Comparison of ENCODE assay signal across 13 cellular contexts in the genomic region with DNA sequence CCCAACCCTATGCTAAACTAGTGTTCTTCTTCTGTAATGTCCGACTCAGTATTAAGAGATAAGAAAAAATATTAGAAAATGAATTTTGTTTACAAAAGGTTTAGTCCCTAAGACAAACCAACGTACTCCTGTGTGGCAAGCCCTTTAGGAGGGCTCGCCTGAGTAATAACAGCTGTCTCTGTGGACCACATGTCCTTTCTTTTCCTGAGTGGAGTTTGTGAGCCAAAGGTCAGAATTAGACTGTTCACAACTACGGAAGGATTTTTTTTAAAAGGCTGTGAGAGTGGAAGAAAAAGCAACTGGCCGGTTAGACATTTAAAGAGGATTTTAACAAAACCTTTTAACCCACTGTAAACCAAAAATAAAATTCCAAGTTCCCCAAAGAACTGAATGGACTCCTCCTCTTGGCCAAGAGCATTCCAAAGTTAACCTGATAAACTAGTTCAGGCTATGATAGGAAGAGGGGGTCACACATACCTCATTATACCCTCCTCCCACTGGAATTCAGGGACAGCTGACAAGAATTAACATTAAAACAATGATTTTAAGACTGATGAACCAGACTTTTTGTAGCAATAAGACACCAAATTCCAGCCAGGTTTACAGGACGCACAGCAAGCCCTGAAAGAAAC. TPM values are rescaled to one million over a fixed set of nuclear protein-coding genes. Genes with fewer than 3 reads are reported as not detected.
DNase-seq lines count a peak whose midpoint lies in the region; ATAC-seq, FAIRE-seq and TF ChIP-seq lines count a peak whose summit lies in the region.
"Had no signal": no experiment of that assay in that cellular context is flagged by ENCODE, and none has a peak within 500 bp of the region (broad histone marks: within the 10 kb centered on the region; RNA-seq: fewer than 3 reads in every experiment).

No MANE protein-coding gene starts in this region.

- H4K20me1 ChIP-seq in mammary epithelial cell (ENCODE audit: insufficient read depth, low read length), result no peaks in the 10 kb centered on the region

- no peak for TF ChIP-seq CTCF in mammary epithelial cell (conservative IDR thresholded peaks at IDR 0.05 in 1 of 2, IDR thresholded peaks at IDR 0.05 in 1 of 2; ENCODE audit: extremely low read depth in 1 of 2, insufficient read depth in 1 of 2, low read depth in 1 of 2, low read length in 2 of 2)
- no peak for TF ChIP-seq CTCF in CD8-positive, alpha-beta T cell (IDR thresholded peaks at IDR 0.05)
- TF ChIP-seq CTCF in D721Med (IDR thresholded peaks at IDR 0.05; ENCODE audit: insufficient read depth, missing control alignments), result no peak

- no peaks in the 10 kb centered on the region for H3K79me2 ChIP-seq in mammary epithelial cell (ENCODE audit: insufficient read depth, low read length)

- no peak for ATAC-seq in CD8-positive, alpha-beta T cell
- ATAC-seq in GM19455 (IDR thresholded peaks at IDR 0.05; ENCODE audit: unreplicated experiment), result no peak

- no peak overlapping the region for H3K27ac ChIP-seq in mammary epithelial cell (ENCODE audit: insufficient read depth, low read depth, low read length)
- no peak overlapping the region for H3K27ac ChIP-seq in CD8-positive, alpha-beta T cell (ENCODE audit: low read depth, low read length)
- H3K27ac ChIP-seq: spleen had no signal

- in situ Hi-C loops in mammary epithelial cell (cut with MboI; ENCODE audit: low sequenced_read_pairs in 2 of 2), result no loop called here

- no peak overlapping the region for H3K27ac Mint-ChIP-seq in CD8-positive, alpha-beta T cell
- H3K27ac Mint-ChIP-seq: dendritic cell treated with granulocyte-macrophage colony-stimulating factor and Interleukin-4, amounts not matched to agents 40 ng/mL and 50 ng/mL, for 4 days had no signal

- intact Hi-C loops in mammary epithelial cell (cut with micrococcal nuclease), result no loop called here
- intact Hi-C loops in CD8-positive, alpha-beta T cell (cut with DNase I, micrococcal nuclease), result no loop called here

- H3K36me3 ChIP-seq in mammary epithelial cell (ENCODE audit: insufficient read depth, low read length), result no peaks in the 10 kb centered on the region
- no peaks in the 10 kb centered on the region for H3K36me3 ChIP-seq in CD8-positive, alpha-beta T cell (ENCODE audit: insufficient read depth, low read length)
- H3K36me3 ChIP-seq: spleen had no signal

- H2AFZ ChIP-seq in mammary epithelial cell (ENCODE audit: low read depth, low read length), result no peak overlapping the region

- WGBS in mammary epithelial cell (ENCODE audit: low coverage, missing lambda C conversion rate), result 51% methylated on average over 6 of the region's 6 CpGs

- no peaks in the 10 kb centered on the region for H3K36me3 Mint-ChIP-seq in CD8-positive, alpha-beta T cell

- H3K27me3 ChIP-seq in mammary epithelial cell (ENCODE audit: insufficient read depth, low read length), result peaks cover 2% of the 10 kb centered on the region
- no peaks in the 10 kb centered on the region for H3K27me3 ChIP-seq in CD8-positive, alpha-beta T cell (ENCODE audit: insufficient read depth, low read length)
- H3K27me3 ChIP-seq: spleen had no signal

- no peak overlapping the region for H3K4me3 Mint-ChIP-seq in CD8-positive, alpha-beta T cell
- H3K4me3 Mint-ChIP-seq: dendritic cell treated with granulocyte-macrophage colony-stimulating factor and Interleukin-4, amounts not matched to agents 40 ng/mL and 50 ng/mL, for 4 days had no signal

- H3K27me3 Mint-ChIP-seq in CD8-positive, alpha-beta T cell (ENCODE audit: low read depth), result no peaks in the 10 kb centered on the region
- H3K27me3 Mint-ChIP-seq: dendritic cell treated with granulocyte-macrophage colony-stimulating factor and Interleukin-4, amounts not matched to agents 40 ng/mL and 50 ng/mL, for 4 days had no signal

- no peak overlapping the region for H3K9ac ChIP-seq in mammary epithelial cell (ENCODE audit: insufficient read depth, low read length)

- H3K9me3 Mint-ChIP-seq in CD8-positive, alpha-beta T cell, result no peaks in the 10 kb centered on the region
- H3K9me3 Mint-ChIP-seq: dendritic cell treated with granulocyte-macrophage colony-stimulating factor and Interleukin-4, amounts not matched to agents 40 ng/mL and 50 ng/mL, for 4 days had no signal

- CTCF ChIA-PET in mammary epithelial cell (lab: Charles Lee; ENCODE audit: low non-redundant PET), result no interaction called here
- CTCF ChIA-PET in CD8-positive, alpha-beta T cell (lab: Charles Lee), result no interaction called here

- DNase-seq in HuH-7 (ENCODE audit: low spot score), result peak; percentile 20
- peak; percentile 24 to 38 for DNase-seq in dermis microvascular lymphatic vessel endothelial cell (ENCODE audit: low read depth in 2 of 2)
- DNase-seq in left kidney (ENCODE audit: low read depth, low spot score), result peak; percentile 54
- DNase-seq in retina, result peak; percentile 14
- no peak for DNase-seq in mammary epithelial cell
- DNase-seq in CD8-positive, alpha-beta T cell, result no peak
- no peak for DNase-seq in D721Med (ENCODE audit: insufficient read length, low spot score)
- DNase-seq: activated effector memory CD4-positive, alpha-beta T cell treated with Interleukin-2 at 50 U/mL for 16 hours; spleen; stimulated activated naive CD4-positive, alpha-beta T cell had no signal

- POLR2A ChIA-PET in CD8-positive, alpha-beta T cell (lab: Charles Lee), result interaction anchor here (0.6 kb wide), 1 partner anchor 1418 kb away, joined by 3 read pairs; no protein-coding TSS in a partner anchor

- no peak for FAIRE-seq in D721Med (lab: Jason Lieb, UNC)
- FAIRE-seq: astrocyte had no signal

- dilution Hi-C loops in mammary epithelial cell (cut with HindIII; ENCODE audit: low sequenced_read_pairs), result no loop called here

- no peaks in the 10 kb centered on the region for H3K9me3 ChIP-seq in mammary epithelial cell (replicated peaks; ENCODE audit: insufficient read depth, low read length)
- no peaks in the 10 kb centered on the region for H3K9me3 ChIP-seq in CD8-positive, alpha-beta T cell (ENCODE audit: low read length)
- H3K9me3 ChIP-seq: spleen had no signal

- BruUV-seq in mammary epithelial cell (replicated peaks; lab: Mats Ljungman, UMichigan), result no TSS peak

- H3K4me2 ChIP-seq in mammary epithelial cell (ENCODE audit: insufficient read depth, low read depth, low read length), result no peak overlapping the region

- H3K4me1 ChIP-seq in mammary epithelial cell (ENCODE audit: insufficient read depth, low read length), result no peaks in the 10 kb centered on the region
- H3K4me1 ChIP-seq in CD8-positive, alpha-beta T cell (ENCODE audit: insufficient read depth, low read length), result no peaks in the 10 kb centered on the region
- H3K4me1 ChIP-seq: spleen had no signal

- no peak overlapping the region for H3K4me3 ChIP-seq in mammary epithelial cell (replicated peaks in 1 of 3; ENCODE audit: insufficient read depth in 1 of 3, low read depth in 2 of 3, low read length in 3 of 3)
- H3K4me3 ChIP-seq in CD8-positive, alpha-beta T cell (ENCODE audit: low read depth, low read length), result no peak overlapping the region
- H3K4me3 ChIP-seq: spleen had no signal

- H3K4me1 Mint-ChIP-seq in CD8-positive, alpha-beta T cell (ENCODE audit: low read depth), result no peaks in the 10 kb centered on the region

RNA-seq across cellular contexts. Expression of gene FAM184A, which starts 43.5 kb away (rescaled TPM):
- 0.13 and 0.25 TPM in 2 replicates for total RNA-seq in dermis microvascular lymphatic vessel endothelial cell
- under 1 TPM in 1 of 2 donors, not detected in 1; 0.17 TPM for total RNA-seq in mammary epithelial cell
- 0.02 TPM for polyA plus RNA-seq in mammary epithelial cell
- polyA minus RNA-seq in mammary epithelial cell, result not detected
- total RNA-seq in CD8-positive, alpha-beta T cell, result under 1 TPM; 0.50 to 0.79 TPM

Comparison
In these comparisons a context has a peak if more than half of its experiments do, and no peak if none do; other contexts are left out.
1. DNase-seq: peak in HuH-7 (single experiment), dermis microvascular lymphatic vessel endothelial cell (2 of 2), left kidney (single experiment) and retina (single experiment); none in mammary epithelial cell (single experiment), CD8-positive, alpha-beta T cell (0 of 7) and D721Med (single experiment).